In genomic region chr9:21696411-21696865, GRCh38 we compare ENCODE assay signal across 14 cellular contexts.
DNase-seq lines count a peak whose midpoint lies in the region; ATAC-seq and TF ChIP-seq lines count a peak whose summit lies in the region.
"Had no signal": no experiment of that assay in that cellular context is flagged by ENCODE, and none has a peak within 500 bp of the region (broad histone marks: within the 10 kb centered on the region; RNA-seq: fewer than 3 reads in every experiment).

No MANE protein-coding gene starts in this region.

- in situ Hi-C loops in KBM-7 (cut with MboI; ENCODE audit: low pct_unique_long_range_greater_than_20kb, low sequenced_read_pairs), result no loop called here

- intact Hi-C loops in lower lobe of right lung (cut with DNase I), result no loop called here

- ATAC-seq in lower lobe of right lung (no peak), GM21529 (IDR thresholded peaks at IDR 0.05; ENCODE audit: unreplicated experiment) (no peak)
- ATAC-seq: activated T-helper 17 cell treated with anti-CD3 and anti-CD28 coated beads, Interleukin-2, amount 50 U/mL, for 72 hours had no signal

- peaks cover 6% of the 10 kb centered on the region for H3K27me3 ChIP-seq in lower lobe of right lung (ENCODE audit: low read depth)
- H3K27me3 ChIP-seq: ascending aorta had no signal

- DNase-seq in NCI-H146 (lab: John Stamatoyannopoulos, UW) (peak; percentile 11), NCI-H146 treated with DMSO at 0.1 percent for 48 hours (lab: John Stamatoyannopoulos, UW; ENCODE audit: unreplicated experiment) (no peak), KBM-7 (peak; percentile 7), epithelial cell of proximal tubule (ENCODE audit: low read depth) (no peak), lower lobe of right lung (peak; percentile 45), NCI-H1092 treated with DMSO at 0.1 percent for 48 hours (lab: John Stamatoyannopoulos, UW) (no peak), AG20443 (ENCODE audit: low spot score) (no peak)
- DNase-seq: activated CD4-positive, alpha-beta T cell treated with anti-CD3 and anti-CD28 coated beads for 48 hours; heart right ventricle; NCI-H1417 treated with DMSO at 0.1 percent for 48 hours; NCI-H774 had no signal

- H3K9me3 ChIP-seq in lower lobe of right lung, result no peaks in the 10 kb centered on the region
- H3K9me3 ChIP-seq: ascending aorta had no signal

- no peaks in the 10 kb centered on the region for H3K36me3 ChIP-seq in lower lobe of right lung
- H3K36me3 ChIP-seq: ascending aorta, heart right ventricle had no signal

- no peaks in the 10 kb centered on the region for H3K4me1 ChIP-seq in lower lobe of right lung
- H3K4me1 ChIP-seq: ascending aorta, heart right ventricle had no signal

- H3K27ac ChIP-seq in lower lobe of right lung, result no peak overlapping the region
- H3K27ac ChIP-seq: ascending aorta, heart right ventricle had no signal

- H3K4me3 ChIP-seq in epithelial cell of proximal tubule (ENCODE audit: low read depth, low read length) (no peak overlapping the region), lower lobe of right lung (no peak overlapping the region)
- H3K4me3 ChIP-seq: ascending aorta, heart right ventricle had no signal

- peak; percentile 7 for TF ChIP-seq CTCF in epithelial cell of proximal tubule (conservative IDR thresholded peaks at IDR 0.05; ENCODE audit: low read depth, low read length)
- no peak for TF ChIP-seq CTCF in lower lobe of right lung (IDR thresholded peaks at IDR 0.05)

Comparison
In these comparisons a context has a peak if more than half of its experiments do, and no peak if none do; other contexts are left out.
1. DNase-seq: peak in NCI-H146 (single experiment), KBM-7 (single experiment) and lower lobe of right lung (single experiment); none in NCI-H146 treated with DMSO at 0.1 percent for 48 hours (single experiment), epithelial cell of proximal tubule (single experiment), NCI-H1092 treated with DMSO at 0.1 percent for 48 hours (single experiment) and AG20443 (single experiment).